ENCODE assay signal across 1 cellular context in genomic region chr17:63476494-63476856, GRCh38.
A peak's percentile ranks its signal among the peaks of the same experiment; 100 is the strongest.
TF ChIP-seq lines count a peak whose summit lies in the region.

No MANE protein-coding gene starts in this region.

TF ChIP-seq in K562, 482 proteins besides CTCF, POLR2A, EP300 and RAD21 (continued from another document):
- no peak for TF ChIP-seq MEIS2 (IDR thresholded peaks at IDR 0.05; ENCODE audit: partially characterized antibody)
- TF ChIP-seq PCBP1 (IDR thresholded peaks at IDR 0.05; ENCODE audit: low read depth, low read length, poor library complexity, severe bottlenecking): peak; percentile 25
- no peak for TF ChIP-seq ZNF431 (CRISPR knock-in tag; IDR thresholded peaks at IDR 0.05)
- no peak for TF ChIP-seq SLC30A9 (CRISPR knock-in tag; IDR thresholded peaks at IDR 0.05)
- TF ChIP-seq E2F6 (IDR thresholded peaks at IDR 0.05; ENCODE audit: borderline replicate concordance in 1 of 2, extremely low read depth in 1 of 2, insufficient read depth in 1 of 2, insufficient read length in 1 of 2, low read depth in 1 of 2, low read length in 1 of 2, poor library complexity in 1 of 2, severe bottlenecking in 1 of 2): peak in 1 of 2 experiments; percentile 3
- no peak for TF ChIP-seq ZNF561 (CRISPR knock-in tag; conservative IDR thresholded peaks at IDR 0.05)
- no peak for TF ChIP-seq HMG20A (CRISPR knock-in tag; conservative IDR thresholded peaks at IDR 0.05)
- TF ChIP-seq NR2F6 (CRISPR knock-in tag; IDR thresholded peaks at IDR 0.05): no peak
- TF ChIP-seq POLR2G (IDR thresholded peaks at IDR 0.05; ENCODE audit: low read depth, low read length): peak; percentile 39; the same call in 1 of the 2 replicates
- no peak for TF ChIP-seq ZBTB11 (CRISPR knock-in tag; IDR thresholded peaks at IDR 0.05)
- no peak for TF ChIP-seq CAMTA2 (CRISPR knock-in tag; conservative IDR thresholded peaks at IDR 0.05)
- TF ChIP-seq UBTF (IDR thresholded peaks at IDR 0.05; ENCODE audit: borderline replicate concordance in 1 of 2, low read depth in 2 of 2, low read length in 2 of 2): peak; percentile 49 to 79; a peak in 2 of 4 replicates
- TF ChIP-seq PTRF (tag; IDR thresholded peaks at IDR 0.05): no peak
- no peak for TF ChIP-seq MAFF (IDR thresholded peaks at IDR 0.05; ENCODE audit: low read length)
- TF ChIP-seq ZNF766 (CRISPR knock-in tag; conservative IDR thresholded peaks at IDR 0.05): no peak
- TF ChIP-seq ELF1 (tag; IDR thresholded peaks at IDR 0.05): 0 out of 2 replicates have a peak, but pooled peaks have one; percentile 16
- TF ChIP-seq CSDE1 (IDR thresholded peaks at IDR 0.05): no peak
- no peak for TF ChIP-seq CEBPG (CRISPR knock-in tag; IDR thresholded peaks at IDR 0.05)
- no peak for TF ChIP-seq CEBPG (tag; conservative IDR thresholded peaks at IDR 0.05 in 1 of 2, IDR thresholded peaks at IDR 0.05 in 1 of 2)
- TF ChIP-seq CLOCK (CRISPR knock-in tag; IDR thresholded peaks at IDR 0.05; ENCODE audit: borderline replicate concordance): no peak
- no peak for TF ChIP-seq HDGF (IDR thresholded peaks at IDR 0.05)
